ENCODE assay signal across 9 cellular contexts in genomic region chr19:18202759-18203407, GRCh38. TPM values are rescaled to one million over a fixed set of nuclear protein-coding genes. Genes with fewer than 3 reads are reported as not detected.
A peak's percentile ranks its signal among the peaks of the same experiment; 100 is the strongest.
DNase-seq lines count a peak whose midpoint lies in the region; ATAC-seq and TF ChIP-seq lines count a peak whose summit lies in the region.
"Had no signal": no experiment of that assay in that cellular context is flagged by ENCODE, and none has a peak within 500 bp of the region (broad histone marks: within the 10 kb centered on the region; RNA-seq: fewer than 3 reads in every experiment).

No MANE protein-coding gene starts in this region.

- H3K36me3 ChIP-seq in lower lobe of right lung (peaks cover 24% of the 10 kb centered on the region), thoracic aorta (no peaks in the 10 kb centered on the region)

- no peaks in the 10 kb centered on the region for H3K27me3 ChIP-seq in lower lobe of right lung (ENCODE audit: low read depth)
- H3K27me3 ChIP-seq in thoracic aorta (replicated peaks; ENCODE audit: insufficient read depth) = no peaks in the 10 kb centered on the region
- H3K27me3 ChIP-seq: body of pancreas had no signal

- no peak overlapping the region for H3K27ac Mint-ChIP-seq in central memory CD8-positive, alpha-beta T cell (ENCODE audit: low read depth)

- intact Hi-C loops in lower lobe of right lung (cut with DNase I) = loop anchor here (10.0 kb wide), 1 partner anchor 52 kb away; a partner anchor contains a TSS

- no peak for ATAC-seq in central memory CD8-positive, alpha-beta T cell (replicated peaks; ENCODE audit: extremely low read depth, poor library complexity, severe bottlenecking)
- ATAC-seq in lower lobe of right lung = no peak
- no peak for ATAC-seq in thoracic aorta (ENCODE audit: insufficient number of reproducible peaks, low FRiP score, low read depth)
- ATAC-seq in GM19452 (IDR thresholded peaks at IDR 0.05; ENCODE audit: unreplicated experiment) = no peak
- ATAC-seq in HG03521 (IDR thresholded peaks at IDR 0.05; ENCODE audit: unreplicated experiment) = no peak

- H3K4me1 ChIP-seq in lower lobe of right lung (peaks cover 25% of the 10 kb centered on the region), thoracic aorta (ENCODE audit: control insufficient read depth in 1 of 2, low read depth in 2 of 2) (peaks cover 8 to 19% of the 10 kb centered on the region in 2 donors)

- H3K4me3 ChIP-seq in lower lobe of right lung = peak overlapping the region; percentile 81
- peak overlapping the region; percentile 91 for H3K4me3 ChIP-seq in thoracic aorta

- no peaks in the 10 kb centered on the region for H3K27me3 Mint-ChIP-seq in central memory CD8-positive, alpha-beta T cell

- H3K36me3 Mint-ChIP-seq in central memory CD8-positive, alpha-beta T cell (ENCODE audit: insufficient read depth) = peaks cover 11% of the 10 kb centered on the region

- no peak overlapping the region for H3K27ac ChIP-seq in lower lobe of right lung
- no peak overlapping the region for H3K27ac ChIP-seq in thoracic aorta

- H3K9me3 ChIP-seq in lower lobe of right lung (no peaks in the 10 kb centered on the region), thoracic aorta (no peaks in the 10 kb centered on the region)
- H3K9me3 ChIP-seq: body of pancreas had no signal

- peaks cover 30% of the 10 kb centered on the region for H3K4me1 Mint-ChIP-seq in central memory CD8-positive, alpha-beta T cell

- peak overlapping the region; percentile 86 for H3K4me3 Mint-ChIP-seq in central memory CD8-positive, alpha-beta T cell

- H3K9me3 Mint-ChIP-seq in central memory CD8-positive, alpha-beta T cell = no peaks in the 10 kb centered on the region

- TF ChIP-seq CTCF in lower lobe of right lung (IDR thresholded peaks at IDR 0.05) (no peak), thoracic aorta (IDR thresholded peaks at IDR 0.05) (no peak)

- peak; percentile 44 for DNase-seq in NCI-H146 (lab: John Stamatoyannopoulos, UW)
- no peak for DNase-seq in NCI-H146 treated with DMSO at 0.1 percent for 48 hours (lab: John Stamatoyannopoulos, UW; ENCODE audit: unreplicated experiment)
- DNase-seq in RPMI8226 = peak; percentile 55
- DNase-seq in central memory CD8-positive, alpha-beta T cell (ENCODE audit: low spot score in 2 of 2) = no peak
- DNase-seq in lower lobe of right lung = no peak
- no peak for DNase-seq in thoracic aorta (ENCODE audit: low spot score)

RNA-seq across cellular contexts. Expression of gene RAB3A, which starts 1.0 kb away (rescaled TPM):
- total RNA-seq in lower lobe of right lung (2.7 TPM), thoracic aorta (1 to 10 TPM in 1 of 2 donors, not detected in 1; 1.9 TPM)

RNA-seq across cellular contexts. Expression of gene MPV17L2, which starts 9.9 kb away (rescaled TPM):
- total RNA-seq in lower lobe of right lung (6.6 TPM), thoracic aorta (10 to 100 TPM; 10.6 to 16.1 TPM)

RNA-seq across cellular contexts. Expression of gene PDE4C, which starts 23.4 kb away (rescaled TPM):
- total RNA-seq in lower lobe of right lung = 9.6 TPM
- total RNA-seq in thoracic aorta = under 1 TPM; 0.41 to 0.42 TPM

RNA-seq across cellular contexts. Expression of gene IFI30, which starts 29.3 kb away (rescaled TPM):
- total RNA-seq in lower lobe of right lung (682 TPM), thoracic aorta (10 to 100 TPM; 59.4 to 72.3 TPM)

RNA-seq across cellular contexts. Expression of gene PIK3R2, which starts 49.9 kb away (rescaled TPM):
- total RNA-seq in lower lobe of right lung (21.6 TPM), thoracic aorta (10 to 100 TPM; 14.3 to 15.8 TPM)

Comparison
In these comparisons a context has a peak if more than half of its experiments do, and no peak if none do; other contexts are left out.
1. DNase-seq: peak in NCI-H146 (single experiment) and RPMI8226 (single experiment); none in NCI-H146 treated with DMSO at 0.1 percent for 48 hours (single experiment), central memory CD8-positive, alpha-beta T cell (0 of 2), lower lobe of right lung (single experiment) and thoracic aorta (single experiment).